ENCODE assay signal across 9 cellular contexts in genomic region chr20:14335122-14335521, GRCh38. TPM values are rescaled to one million over a fixed set of nuclear protein-coding genes. Genes with fewer than 3 reads are reported as not detected.
DNase-seq lines count a peak whose midpoint lies in the region; ATAC-seq, FAIRE-seq and TF ChIP-seq lines count a peak whose summit lies in the region.
"Had no signal": no experiment of that assay in that cellular context is flagged by ENCODE, and none has a peak within 500 bp of the region (broad histone marks: within the 10 kb centered on the region; RNA-seq: fewer than 3 reads in every experiment).

No MANE protein-coding gene starts in this region.

- POLR2A ChIA-PET in Caco-2 (lab: Charles Lee), result no interaction called here
- POLR2A ChIA-PET in MCF 10A (lab: Yijun Ruan, JAX), result interaction anchor here (0.7 to 5.7 kb wide), 26 partner anchors 10 to 1900 kb away, joined by 3 to 93 read pairs (median 5); no protein-coding TSS in a partner anchor

- ATAC-seq in HG03442 (IDR thresholded peaks at IDR 0.05; ENCODE audit: unreplicated experiment) (no peak), HG03175 (IDR thresholded peaks at IDR 0.05; ENCODE audit: unreplicated experiment) (no peak)
- ATAC-seq in activated T-helper 17 cell treated with anti-CD3 and anti-CD28 coated beads, Interleukin-2, amount 50 U/mL, for 72 hours (replicated peaks), result no peak

- H3K4me1 Mint-ChIP-seq in Caco-2 (ENCODE audit: low read depth, unreplicated experiment) (peaks cover 23% of the 10 kb centered on the region), MCF 10A (ENCODE audit: insufficient read depth, unreplicated experiment) (peaks cover 12% of the 10 kb centered on the region), progenitor cell of endocrine pancreas (ENCODE audit: low read depth) (peaks cover 52% of the 10 kb centered on the region)
- no peaks in the 10 kb centered on the region for H3K4me1 Mint-ChIP-seq in activated T-helper 17 cell treated with anti-CD3 and anti-CD28 coated beads, Interleukin-2, amount 50 U/mL, for 72 hours
- H3K4me1 Mint-ChIP-seq: immature natural killer cell had no signal

- no peaks in the 10 kb centered on the region; the same call in 1 of the 2 replicates for H3K36me3 ChIP-seq in Caco-2 (ENCODE audit: control insufficient read depth, insufficient read depth, low read length)

- DNase-seq in Caco-2 (no peak), MCF 10A (ENCODE audit: unreplicated experiment) (peak; percentile 16), progenitor cell of endocrine pancreas (ENCODE audit: low spot score, unreplicated experiment) (no peak), Kasumi-1 (lab: John Stamatoyannopoulos, UW) (no peak)
- DNase-seq: immature natural killer cell had no signal

- H3K9me3 Mint-ChIP-seq in Caco-2 (ENCODE audit: unreplicated experiment) (no peaks in the 10 kb centered on the region), MCF 10A (ENCODE audit: unreplicated experiment) (no peaks in the 10 kb centered on the region), progenitor cell of endocrine pancreas (ENCODE audit: low read depth) (peaks cover 1% of the 10 kb centered on the region)
- H3K9me3 Mint-ChIP-seq in activated T-helper 17 cell treated with anti-CD3 and anti-CD28 coated beads, Interleukin-2, amount 50 U/mL, for 72 hours, result peaks cover 4% of the 10 kb centered on the region

- peak; percentile 9 for FAIRE-seq in islet of Langerhans (lab: Jason Lieb, UNC)

- H3K4me3 Mint-ChIP-seq in Caco-2 (ENCODE audit: unreplicated experiment) (peak overlapping the region; percentile 77), MCF 10A (ENCODE audit: unreplicated experiment) (peak overlapping the region; percentile 74), progenitor cell of endocrine pancreas (ENCODE audit: low read depth) (peak overlapping the region; percentile 84)
- H3K4me3 Mint-ChIP-seq in activated T-helper 17 cell treated with anti-CD3 and anti-CD28 coated beads, Interleukin-2, amount 50 U/mL, for 72 hours, result no peak overlapping the region
- H3K4me3 Mint-ChIP-seq: immature natural killer cell had no signal

- no peaks in the 10 kb centered on the region for H3K27me3 ChIP-seq in Caco-2 (replicated peaks; ENCODE audit: control insufficient read depth, insufficient read depth, low read length)

- intact Hi-C loops in Caco-2 (cut with micrococcal nuclease; ENCODE audit: unreplicated experiment) (loop anchor here (5.0 to 10.0 kb wide), 4 partner anchors 512 to 1600 kb away; no protein-coding TSS in a partner anchor), MCF 10A (cut with micrococcal nuclease) (loop anchor here (2.0 to 10.0 kb wide), 5 partner anchors 46 to 1152 kb away; no protein-coding TSS in a partner anchor)

- H3K27ac Mint-ChIP-seq in Caco-2 (ENCODE audit: unreplicated experiment) (peak overlapping the region; percentile 53), MCF 10A (ENCODE audit: low read depth, unreplicated experiment) (peak overlapping the region; percentile 84), progenitor cell of endocrine pancreas (peak overlapping the region; percentile 92)
- H3K27ac Mint-ChIP-seq in activated T-helper 17 cell treated with anti-CD3 and anti-CD28 coated beads, Interleukin-2, amount 50 U/mL, for 72 hours, result no peak overlapping the region
- H3K27ac Mint-ChIP-seq: immature natural killer cell had no signal

- no peaks in the 10 kb centered on the region for H3K9me3 ChIP-seq in Caco-2

- peaks cover 15% of the 10 kb centered on the region for H3K4me1 ChIP-seq in Caco-2

- H3K36me3 Mint-ChIP-seq in Caco-2 (ENCODE audit: insufficient read depth, unreplicated experiment), result peaks cover 64% of the 10 kb centered on the region
- peaks cover 8% of the 10 kb centered on the region for H3K36me3 Mint-ChIP-seq in MCF 10A (ENCODE audit: insufficient read depth, unreplicated experiment)
- no peaks in the 10 kb centered on the region for H3K36me3 Mint-ChIP-seq in progenitor cell of endocrine pancreas (ENCODE audit: insufficient read depth)
- H3K36me3 Mint-ChIP-seq in activated T-helper 17 cell treated with anti-CD3 and anti-CD28 coated beads, Interleukin-2, amount 50 U/mL, for 72 hours (ENCODE audit: low read depth), result no peaks in the 10 kb centered on the region
- H3K36me3 Mint-ChIP-seq: immature natural killer cell had no signal

- TF ChIP-seq CTCF in Caco-2 (IDR thresholded peaks at IDR 0.05; ENCODE audit: insufficient read depth in 1 of 2, low read depth in 1 of 2, low read length in 1 of 2, severe bottlenecking in 1 of 2, unreplicated experiment in 1 of 2) (no peak), MCF 10A (IDR thresholded peaks at IDR 0.05; ENCODE audit: unreplicated experiment) (no peak), progenitor cell of endocrine pancreas (IDR thresholded peaks at IDR 0.05; ENCODE audit: unreplicated experiment) (no peak)

- H3K27me3 Mint-ChIP-seq in Caco-2 (ENCODE audit: insufficient read depth, unreplicated experiment) (no peaks in the 10 kb centered on the region), MCF 10A (ENCODE audit: insufficient read depth, unreplicated experiment) (no peaks in the 10 kb centered on the region), progenitor cell of endocrine pancreas (no peaks in the 10 kb centered on the region)
- H3K27me3 Mint-ChIP-seq in activated T-helper 17 cell treated with anti-CD3 and anti-CD28 coated beads, Interleukin-2, amount 50 U/mL, for 72 hours, result no peaks in the 10 kb centered on the region

- H3K4me3 ChIP-seq in Caco-2 (ENCODE audit: low read depth, low read length), result peak overlapping the region; percentile 54

- BruUV-seq in Caco-2 (replicated peaks; lab: Mats Ljungman, UMichigan) (no TSS peak), MCF 10A (replicated peaks; lab: Mats Ljungman, UMichigan) (no TSS peak)

- CTCF ChIA-PET in Caco-2 (lab: Charles Lee) (interaction anchor here (0.6 to 1.2 kb wide), 2 partner anchors 11 to 430 kb away, joined by 3 read pairs; no protein-coding TSS in a partner anchor), MCF 10A (lab: Yijun Ruan, JAX) (interaction anchor here (0.6 to 2.4 kb wide), 17 partner anchors 11 to 1147 kb away, joined by 3 to 21 read pairs (median 3); no protein-coding TSS in a partner anchor)

RNA-seq across cellular contexts. Expression of gene FLRT3, which starts 2.3 kb away (rescaled TPM):
- total RNA-seq in Caco-2 (2022) (98.2 and 107 TPM in 2 replicates), MCF 10A (2022) (13.3 and 15.7 TPM in 2 replicates), progenitor cell of endocrine pancreas (60.4 and 62.4 TPM in 2 replicates)
- not detected for total RNA-seq in activated T-helper 17 cell treated with anti-CD3 and anti-CD28 coated beads, Interleukin-2, amount 50 U/mL, for 72 hours

Comparison
In these comparisons a context has a peak if more than half of its experiments do, and no peak if none do; other contexts are left out.
1. RNA of gene FLRT3, which starts 2.3 kb away (total RNA-seq): 98.2 to 107 TPM in Caco-2, 60.4 to 62.4 TPM in progenitor cell of endocrine pancreas and 13.3 to 15.7 TPM in MCF 10A; not detected in activated T-helper 17 cell treated with anti-CD3 and anti-CD28 coated beads, Interleukin-2, amount 50 U/mL, for 72 hours; every median in the first group is over 10 times any median in the second.